ENCODE assay signal across 8 cellular contexts in the genomic region with DNA sequence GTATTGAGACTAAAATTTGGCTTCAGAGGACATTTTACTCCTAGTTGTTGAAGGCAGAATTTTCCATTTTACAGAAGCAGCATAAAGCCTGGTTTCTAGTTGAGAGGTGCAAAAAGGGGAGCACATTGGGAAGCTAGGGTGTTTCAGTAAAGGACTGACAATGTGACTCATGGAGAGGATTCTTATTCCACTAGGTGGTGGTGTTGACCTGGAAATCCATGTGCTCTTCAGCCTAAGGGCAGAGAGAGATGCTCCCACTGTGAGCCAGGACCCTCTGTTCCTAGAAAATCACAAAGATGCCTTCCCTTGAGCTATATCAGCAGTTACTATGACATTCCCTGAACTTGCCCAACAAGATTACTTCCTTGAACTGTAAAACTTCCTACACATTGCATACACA.
DNase-seq lines count a peak whose midpoint lies in the region; ATAC-seq and TF ChIP-seq lines count a peak whose summit lies in the region.

No MANE protein-coding gene starts in this region.

- peak; percentile 7 for DNase-seq in AG08395 (ENCODE audit: low spot score)
- DNase-seq in GM20000 (ENCODE audit: low spot score): peak; percentile 6
- peak; percentile 20 for DNase-seq in NCI-H774 (lab: John Stamatoyannopoulos, UW)
- no peak for DNase-seq in glutamatergic neuron
- DNase-seq in posterior vena cava (ENCODE audit: low spot score): no peak
- DNase-seq in NCI-H1436 (lab: John Stamatoyannopoulos, UW): no peak

- H3K4me3 Mint-ChIP-seq in glutamatergic neuron (ENCODE audit: unreplicated experiment): no peak overlapping the region

- TF ChIP-seq CTCF in GM20000 (IDR thresholded peaks at IDR 0.05; ENCODE audit: extremely low read depth, missing control alignments) (no peak), glutamatergic neuron (IDR thresholded peaks at IDR 0.05; ENCODE audit: partially characterized antibody, unreplicated experiment) (peak; percentile 64)

- no peaks in the 10 kb centered on the region for H3K36me3 Mint-ChIP-seq in glutamatergic neuron (ENCODE audit: unreplicated experiment)

- H3K27me3 Mint-ChIP-seq in glutamatergic neuron (ENCODE audit: unreplicated experiment): peaks cover 2% of the 10 kb centered on the region

- ATAC-seq in HG03045 (IDR thresholded peaks at IDR 0.05; ENCODE audit: unreplicated experiment) (no peak), GM19397 (IDR thresholded peaks at IDR 0.05; ENCODE audit: unreplicated experiment) (no peak)

- intact Hi-C loops in posterior vena cava (cut with DNase I): no loop called here

- H3K4me1 Mint-ChIP-seq in glutamatergic neuron (ENCODE audit: low read depth, unreplicated experiment): no peaks in the 10 kb centered on the region

- no peak overlapping the region for H3K27ac Mint-ChIP-seq in glutamatergic neuron (ENCODE audit: unreplicated experiment)

- H3K9me3 Mint-ChIP-seq in glutamatergic neuron (ENCODE audit: unreplicated experiment): peaks cover 3% of the 10 kb centered on the region

Comparison
In these comparisons a context has a peak if more than half of its experiments do, and no peak if none do; other contexts are left out.
1. DNase-seq: peak in AG08395 (single experiment), GM20000 (single experiment) and NCI-H774 (single experiment); none in glutamatergic neuron (single experiment), posterior vena cava (single experiment) and NCI-H1436 (single experiment).